ENCODE assay signal across 26 cellular contexts in the genomic region with DNA sequence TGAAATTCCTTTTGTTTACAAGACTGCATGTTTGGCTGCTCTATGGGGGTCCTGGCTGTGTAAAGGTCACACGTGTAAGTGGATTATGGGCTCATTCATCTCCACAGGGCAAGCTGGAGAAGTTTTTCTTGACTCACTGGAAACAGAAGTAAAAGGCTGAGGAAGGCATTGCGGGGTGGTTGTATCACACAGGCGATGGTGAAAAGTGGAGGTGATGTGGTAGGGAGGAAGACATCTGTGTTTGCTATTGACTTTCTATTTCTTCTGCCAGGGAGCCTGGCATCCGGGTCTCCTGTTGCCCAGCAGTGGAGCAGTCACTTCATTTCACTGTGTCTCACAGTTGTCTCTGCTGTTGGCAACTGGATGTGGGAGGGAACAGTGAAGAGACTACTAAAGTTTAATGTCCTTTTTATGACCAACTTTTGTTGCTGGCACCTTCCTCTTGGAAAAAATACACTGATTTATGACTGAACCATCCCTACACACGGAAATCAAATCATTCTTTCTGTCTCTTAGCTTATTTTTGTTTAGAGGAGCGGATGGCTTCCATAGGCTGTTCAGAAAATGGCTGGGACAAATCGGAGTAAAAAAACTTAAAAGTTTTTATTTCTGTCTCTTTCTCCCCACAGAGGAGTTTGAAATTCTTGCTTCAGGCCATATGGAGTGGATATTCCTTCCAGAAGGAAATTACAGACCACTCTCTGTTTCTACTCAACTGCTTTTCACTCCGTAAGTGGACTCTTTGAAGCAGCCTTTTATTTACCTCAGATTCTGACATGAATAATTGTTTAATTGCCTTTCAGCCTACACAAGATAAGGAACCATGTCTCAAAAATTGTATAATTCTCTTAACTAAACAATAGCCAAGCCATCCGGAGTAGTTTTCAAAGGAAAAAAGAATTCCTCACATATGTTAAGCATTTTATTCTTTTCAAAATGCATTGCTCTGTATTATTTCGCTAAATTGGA. TPM values are rescaled to one million over a fixed set of nuclear protein-coding genes. Genes with fewer than 3 reads are reported as not detected.
DNase-seq lines count a peak whose midpoint lies in the region; ATAC-seq and TF ChIP-seq lines count a peak whose summit lies in the region.
"Had no signal": no experiment of that assay in that cellular context is flagged by ENCODE, and none has a peak within 500 bp of the region (broad histone marks: within the 10 kb centered on the region; RNA-seq: fewer than 3 reads in every experiment).

No MANE protein-coding gene starts in this region.

- peaks cover 3% of the 10 kb centered on the region for H3K4me1 Mint-ChIP-seq in activated naive CD4-positive, alpha-beta T cell treated with anti-CD3 and anti-CD28 coated beads, Interleukin-2, amount 10 ng/mL, durations not matched to agents 7 days and 5 days
- H3K4me1 Mint-ChIP-seq: naive B cell had no signal

- H3K27me3 ChIP-seq in hepatocyte (no peaks in the 10 kb centered on the region), osteoblast (ENCODE audit: insufficient read depth, low read length) (no peaks in the 10 kb centered on the region), thoracic aorta (replicated peaks; ENCODE audit: insufficient read depth) (no peaks in the 10 kb centered on the region), testis (no peaks in the 10 kb centered on the region)
- H3K27me3 ChIP-seq: cardiac muscle cell had no signal

- TF ChIP-seq POLR2A in testis (IDR thresholded peaks at IDR 0.05): no peak

- H3K4me2 ChIP-seq in hepatocyte (peak overlapping the region; percentile 45), osteoblast (ENCODE audit: insufficient read depth, low read length) (no peak overlapping the region)

- CTCF ChIA-PET in activated naive CD4-positive, alpha-beta T cell treated with anti-CD3 and anti-CD28 coated beads, Interleukin-2, amount 10 ng/mL, durations not matched to agents 7 days and 5 days (lab: Charles Lee): interaction anchor here (0.8 kb wide), 1 partner anchor 16 kb away, joined by 4 read pairs; no protein-coding TSS in a partner anchor

- no peaks in the 10 kb centered on the region for H3K36me3 ChIP-seq in hepatocyte (replicated peaks; ENCODE audit: insufficient read depth, low read depth)
- H3K36me3 ChIP-seq in osteoblast (ENCODE audit: insufficient read depth, low read length): no peaks in the 10 kb centered on the region
- no peaks in the 10 kb centered on the region for H3K36me3 ChIP-seq in thoracic aorta
- no peaks in the 10 kb centered on the region for H3K36me3 ChIP-seq in testis (ENCODE audit: low read depth, missing control alignments)
- H3K36me3 ChIP-seq: cardiac muscle cell, spleen had no signal

- DNase-seq in hepatocyte (ENCODE audit: low spot score) (no peak), osteoblast (ENCODE audit: insufficient read length, low spot score, missing footprints) (no peak), thoracic aorta (ENCODE audit: low spot score) (no peak), testis (no peak), cerebellar nuclear complex (lab: John Stamatoyannopoulos, UW) (no peak)
- DNase-seq in activated naive CD4-positive, alpha-beta T cell treated with anti-CD3 and anti-CD28 coated beads, Interleukin-2, amount 10 ng/mL, durations not matched to agents 7 days and 5 days: no peak
- DNase-seq: activated CD4-positive, alpha-beta T cell treated with anti-CD3 and anti-CD28 coated beads for 4 hours; activated CD8-positive, alpha-beta memory T cell treated with anti-CD3 and anti-CD28 coated beads, Interleukin-2, amount 10 ng/mL, durations not matched to agents 7 days and 5 days; activated naive CD8-positive, alpha-beta T cell treated with anti-CD3 and anti-CD28 coated beads, Interleukin-2, amount 50 U/mL, for 24 hours; CD4-positive, alpha-beta memory T cell; DMS79; erythroblast; KBM-7; MV-4-11; naive B cell; NCI-H187 treated with DMSO at 0.1 percent for 48 hours; NCI-H446 treated with DMSO at 0.1 percent for 48 hours; spleen; stimulated activated CD4-positive, alpha-beta T cell treated with anti-CD3 and anti-CD28 coated beads, Interleukin-4, amount 100 ng/mL, for 4 hours; substantia nigra had no signal

- peaks cover 5% of the 10 kb centered on the region for H3K9me3 Mint-ChIP-seq in activated naive CD4-positive, alpha-beta T cell treated with anti-CD3 and anti-CD28 coated beads, Interleukin-2, amount 10 ng/mL, durations not matched to agents 7 days and 5 days
- H3K9me3 Mint-ChIP-seq: activated T-helper 2 cell treated with anti-CD3 and anti-CD28 coated beads, Interferon-gamma antibody, Interleukin-2, Interleukin-4, amounts not matched to agents 10 μg/mL and 5 μg/mL and 100 μg/mL, durations not matched to agents 14 hours and 24 hours and 36 hours had no signal

- H3K9me2 ChIP-seq in hepatocyte (replicated peaks; ENCODE audit: insufficient read depth): no peaks in the 10 kb centered on the region

- H3K79me2 ChIP-seq in hepatocyte (no peaks in the 10 kb centered on the region), osteoblast (ENCODE audit: insufficient read depth, low read length) (no peaks in the 10 kb centered on the region)

- peak; percentile 26; the same call in 2 of the 3 replicates for ATAC-seq in SK-N-SH treated with all-trans-retinoic acid at 6 μM for 48 hours
- no peak for ATAC-seq in thoracic aorta (ENCODE audit: insufficient number of reproducible peaks, low FRiP score, low read depth)
- ATAC-seq in HG02970 (IDR thresholded peaks at IDR 0.05; ENCODE audit: low FRiP score, unreplicated experiment): no peak
- ATAC-seq: activated CD8-positive, alpha-beta memory T cell treated with anti-CD3 and anti-CD28 coated beads, Interleukin-2, amount 10 ng/mL, durations not matched to agents 7 days and 5 days; activated naive CD8-positive, alpha-beta T cell treated with anti-CD3 and anti-CD28 coated beads, Interleukin-2, amount 50 U/mL, for 24 hours had no signal

- TF ChIP-seq CTCF in hepatocyte (IDR thresholded peaks at IDR 0.05; ENCODE audit: poor library complexity): no peak
- TF ChIP-seq CTCF in osteoblast (IDR thresholded peaks at IDR 0.05; ENCODE audit: extremely low read depth, low read depth, low read length): no peak
- TF ChIP-seq CTCF in thoracic aorta (IDR thresholded peaks at IDR 0.05): no peak
- TF ChIP-seq CTCF in testis (IDR thresholded peaks at IDR 0.05): no peak

- intact Hi-C loops in testis (cut with DNase I; ENCODE audit: low total_unique reads): no loop called here

- H3K36me3 Mint-ChIP-seq in activated naive CD4-positive, alpha-beta T cell treated with anti-CD3 and anti-CD28 coated beads, Interleukin-2, amount 10 ng/mL, durations not matched to agents 7 days and 5 days: no peaks in the 10 kb centered on the region
- H3K36me3 Mint-ChIP-seq: activated CD8-positive, alpha-beta memory T cell treated with anti-CD3 and anti-CD28 coated beads, Interleukin-2, amount 10 ng/mL, durations not matched to agents 7 days and 5 days had no signal

- peak overlapping the region; percentile 18 for H3K27ac ChIP-seq in hepatocyte
- H3K27ac ChIP-seq in osteoblast (ENCODE audit: low read depth, low read length): peak overlapping the region; percentile 96
- peak overlapping the region; percentile 95 to 97 for H3K27ac ChIP-seq in thoracic aorta
- H3K27ac ChIP-seq in testis: no peak overlapping the region
- H3K27ac ChIP-seq: cardiac muscle cell, RWPE1, spleen had no signal

- H2AFZ ChIP-seq in hepatocyte (peak overlapping the region; percentile 7), osteoblast (ENCODE audit: low read length) (peak overlapping the region; percentile 47)

- H3K4me1 ChIP-seq in hepatocyte (ENCODE audit: insufficient read depth): peaks cover 20% of the 10 kb centered on the region
- peaks cover 33% of the 10 kb centered on the region for H3K4me1 ChIP-seq in osteoblast (ENCODE audit: insufficient read depth, low read length)
- H3K4me1 ChIP-seq in thoracic aorta (ENCODE audit: control insufficient read depth in 1 of 2, low read depth in 2 of 2): peaks cover 31 to 48% of the 10 kb centered on the region in 2 donors
- no peaks in the 10 kb centered on the region for H3K4me1 ChIP-seq in testis
- H3K4me1 ChIP-seq: spleen had no signal

- H3K9me3 ChIP-seq in hepatocyte (ENCODE audit: low read depth) (no peaks in the 10 kb centered on the region), osteoblast (ENCODE audit: low read depth, low read length) (no peaks in the 10 kb centered on the region), thoracic aorta (no peaks in the 10 kb centered on the region), testis (no peaks in the 10 kb centered on the region)

- peaks cover 38% of the 10 kb centered on the region for H3K27me3 Mint-ChIP-seq in activated naive CD4-positive, alpha-beta T cell treated with anti-CD3 and anti-CD28 coated beads, Interleukin-2, amount 10 ng/mL, durations not matched to agents 7 days and 5 days

- 43% methylated on average over 10 of the region's 10 CpGs for WGBS in hepatocyte (ENCODE audit: low lambda C conversion rate, missing lambda C conversion rate)
- 78 to 85% methylated on average over 10 of the region's 10 CpGs for WGBS in testis, 2 donors

- H3K4me3 ChIP-seq in hepatocyte (no peak overlapping the region), osteoblast (ENCODE audit: insufficient read depth, low read length) (no peak overlapping the region), thoracic aorta (no peak overlapping the region), testis (no peak overlapping the region)
- H3K4me3 ChIP-seq: cardiac muscle cell, spleen had no signal

- no peaks in the 10 kb centered on the region for H4K20me1 ChIP-seq in hepatocyte (ENCODE audit: insufficient read depth, poor library complexity, severe bottlenecking)
- H4K20me1 ChIP-seq in osteoblast (ENCODE audit: insufficient read depth, low read length): no peaks in the 10 kb centered on the region

- H3K4me3 Mint-ChIP-seq in activated naive CD4-positive, alpha-beta T cell treated with anti-CD3 and anti-CD28 coated beads, Interleukin-2, amount 10 ng/mL, durations not matched to agents 7 days and 5 days: no peak overlapping the region
- H3K4me3 Mint-ChIP-seq: activated CD8-positive, alpha-beta memory T cell treated with anti-CD3 and anti-CD28 coated beads, Interleukin-2, amount 10 ng/mL, durations not matched to agents 7 days and 5 days; activated naive CD8-positive, alpha-beta T cell treated with anti-CD3 and anti-CD28 coated beads, Interleukin-2, amount 50 U/mL, for 24 hours; CD4-positive, alpha-beta memory T cell; naive B cell had no signal

- H3K27ac Mint-ChIP-seq in activated naive CD4-positive, alpha-beta T cell treated with anti-CD3 and anti-CD28 coated beads, Interleukin-2, amount 10 ng/mL, durations not matched to agents 7 days and 5 days: no peak overlapping the region
- H3K27ac Mint-ChIP-seq: activated CD8-positive, alpha-beta memory T cell treated with anti-CD3 and anti-CD28 coated beads, Interleukin-2, amount 10 ng/mL, durations not matched to agents 7 days and 5 days; activated naive CD8-positive, alpha-beta T cell treated with anti-CD3 and anti-CD28 coated beads, Interleukin-2, amount 50 U/mL, for 24 hours; activated T-helper 2 cell treated with anti-CD3 and anti-CD28 coated beads, Interferon-gamma antibody, Interleukin-2, Interleukin-4, amounts not matched to agents 10 μg/mL and 5 μg/mL and 100 μg/mL, durations not matched to agents 14 hours and 24 hours and 36 hours; CD4-positive, alpha-beta memory T cell; naive B cell had no signal

RNA-seq across cellular contexts. Expression of a gene that starts 23.9 kb away (rescaled TPM):
- total RNA-seq in hepatocyte (0.03 TPM in 1 of 2 replicates, not detected in the other), osteoblast (46.7 and 96.1 TPM in 2 replicates), thoracic aorta (100 to 1,000 TPM; 163 to 634 TPM), testis (10 to 100 TPM in 1 of 2 donors, 1 to 10 TPM in 1; 9.6 to 17.7 TPM)
- polyA plus RNA-seq in hepatocyte (0.28 and 0.30 TPM in 2 replicates), testis (ENCODE audit: insufficient read depth, low read depth, low replicate concordance) (23.1 TPM)
- total RNA-seq: activated T-helper 2 cell treated with anti-CD3 and anti-CD28 coated beads, Interferon-gamma antibody, Interleukin-2, Interleukin-4, amounts not matched to agents 10 μg/mL and 5 μg/mL and 100 μg/mL, durations not matched to agents 14 hours and 24 hours and 36 hours; CD4-positive, alpha-beta memory T cell had no signal
- polyA plus RNA-seq: cardiac muscle cell had no signal

RNA-seq across cellular contexts. Expression of a gene that starts 50.2 kb away (rescaled TPM):
- total RNA-seq in hepatocyte: 0.36 and 0.57 TPM in 2 replicates
- 1.0 and 1.1 TPM in 2 replicates for polyA plus RNA-seq in hepatocyte
- not detected in 2 replicates for total RNA-seq in osteoblast
- not detected for total RNA-seq in thoracic aorta
- total RNA-seq in testis: 10 to 100 TPM in 1 of 2 donors, 1 to 10 TPM in 1; 5.5 to 21.4 TPM
- 40.7 TPM for polyA plus RNA-seq in testis (ENCODE audit: insufficient read depth, low read depth, low replicate concordance)
- total RNA-seq: activated CD8-positive, alpha-beta memory T cell treated with anti-CD3 and anti-CD28 coated beads, Interleukin-2, amount 10 ng/mL, durations not matched to agents 7 days and 5 days; activated T-helper 2 cell treated with anti-CD3 and anti-CD28 coated beads, Interferon-gamma antibody, Interleukin-2, Interleukin-4, amounts not matched to agents 10 μg/mL and 5 μg/mL and 100 μg/mL, durations not matched to agents 14 hours and 24 hours and 36 hours; cardiac muscle cell; CD4-positive, alpha-beta memory T cell; liver; spleen had no signal
- polyA plus RNA-seq: cardiac muscle cell; CD4-positive, alpha-beta memory T cell; spleen had no signal

Comparison
In these comparisons a context has a peak if more than half of its experiments do, and no peak if none do; other contexts are left out.
1. H3K27ac ChIP-seq: peak in hepatocyte (single experiment), osteoblast (single experiment) and thoracic aorta (2 of 2); none in testis (0 of 2).
2. RNA of a gene that starts 23.9 kb away (total RNA-seq): 163 to 634 TPM in thoracic aorta, 46.7 to 96.1 TPM in osteoblast and 9.6 to 17.7 TPM in testis; 0.03 TPM in hepatocyte; every median in the first group is over 10 times any median in the second.